ENCODE assay signal across 26 cellular contexts in the genomic region with DNA sequence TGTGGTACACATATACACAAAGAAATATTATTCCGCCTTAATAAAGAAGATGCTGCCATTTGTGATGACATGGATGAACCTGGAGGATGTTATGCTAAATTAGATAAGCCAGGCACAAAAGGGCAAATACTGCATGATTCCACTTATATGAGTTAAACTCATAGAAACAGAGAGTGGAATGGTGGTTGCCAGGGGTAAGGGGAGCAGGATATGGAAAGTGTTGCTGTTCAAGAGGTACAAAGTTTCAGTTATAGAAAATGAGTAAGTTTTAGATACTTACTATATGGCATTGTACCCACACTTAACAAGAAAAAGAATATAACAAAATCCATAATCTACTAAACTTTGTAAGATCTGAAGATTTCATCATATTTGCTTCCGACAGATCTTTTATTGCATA.
"Had no signal": no experiment of that assay in that cellular context is flagged by ENCODE, and none has a peak within 500 bp of the region (broad histone marks: within the 10 kb centered on the region; RNA-seq: fewer than 3 reads in every experiment).

No MANE protein-coding gene starts in this region.

- H3K4me1 Mint-ChIP-seq: naive thymus-derived CD8-positive, alpha-beta T cell had no signal

- H3K27me3 Mint-ChIP-seq: effector memory CD8-positive, alpha-beta T cell had no signal

- H3K27ac ChIP-seq: breast epithelium, colonic mucosa, dorsolateral prefrontal cortex, left ventricle myocardium inferior, neural progenitor cell, sigmoid colon, stomach, suprapubic skin, tibial nerve, WERI-Rb-1 had no signal

- H3K36me3 ChIP-seq: breast epithelium, colonic mucosa, left ventricle myocardium inferior, neural progenitor cell, sigmoid colon, stomach, suprapubic skin, tibial nerve, WERI-Rb-1 had no signal

- H3K27ac Mint-ChIP-seq: effector memory CD8-positive, alpha-beta T cell; mesothelial cell of epicardium; naive thymus-derived CD8-positive, alpha-beta T cell; neural progenitor cell had no signal

- FAIRE-seq: astrocyte, endothelial cell of umbilical vein, frontal cortex, TTC549 had no signal

- H3K9me3 Mint-ChIP-seq: effector memory CD8-positive, alpha-beta T cell; naive thymus-derived CD8-positive, alpha-beta T cell; neural progenitor cell had no signal

- DNase-seq: activated CD4-positive, CD25-positive, alpha-beta regulatory T cell treated with anti-CD3 and anti-CD28 coated beads, Interleukin-2, amount 50 U/mL, for 72 hours; activated CD8-positive, alpha-beta memory T cell treated with anti-CD3 and anti-CD28 coated beads for 24 hours; activated CD8-positive, alpha-beta memory T cell treated with anti-CD3 and anti-CD28 coated beads, Interleukin-2, amount 50 U/mL, for 4 hours; activated naive CD4-positive, alpha-beta T cell treated with Interleukin-2 at 50 U/mL for 16 hours; colonic mucosa; dorsolateral prefrontal cortex; effector memory CD8-positive, alpha-beta T cell; hippocampal formation; left ventricle myocardium inferior; naive thymus-derived CD8-positive, alpha-beta T cell; sigmoid colon; stimulated activated CD4-positive, alpha-beta T cell treated with anti-CD3 and anti-CD28 coated beads, Interleukin-2, amount 100 ng/mL, for 48 hours; stomach; WERI-Rb-1 had no signal

- H3K4me2 ChIP-seq: neural progenitor cell, smooth muscle cell had no signal

- H3K9ac ChIP-seq: neural progenitor cell had no signal

- H3K4me3 Mint-ChIP-seq: effector memory CD8-positive, alpha-beta T cell; mesothelial cell of epicardium; naive thymus-derived CD8-positive, alpha-beta T cell; neural progenitor cell had no signal

- H2AFZ ChIP-seq: neural progenitor cell had no signal

- H3K4me1 ChIP-seq: breast epithelium, colonic mucosa, neural progenitor cell, sigmoid colon, stomach had no signal

- H3K4me3 ChIP-seq: breast epithelium, colonic mucosa, dorsolateral prefrontal cortex, left ventricle myocardium inferior, neural progenitor cell, sigmoid colon, smooth muscle cell, stomach, suprapubic skin, tibial nerve had no signal

- H3K27me3 ChIP-seq: breast epithelium, colonic mucosa, sigmoid colon, stomach, suprapubic skin, tibial nerve had no signal

- ATAC-seq: effector memory CD8-positive, alpha-beta T cell; esophagus mucosa; naive thymus-derived CD8-positive, alpha-beta T cell; SK-N-SH treated with all-trans-retinoic acid at 6 μM for 48 hours had no signal

- H3K36me3 Mint-ChIP-seq: mesothelial cell of epicardium; naive thymus-derived CD8-positive, alpha-beta T cell; neural progenitor cell had no signal

- H3K9me3 ChIP-seq: breast epithelium, colonic mucosa, left ventricle myocardium inferior, sigmoid colon, stomach, suprapubic skin, tibial nerve had no signal
